In genomic region chr16:21222495-21223337, GRCh38 we compare ENCODE assay signal across 1 cellular context.
A peak's percentile ranks its signal among the peaks of the same experiment; 100 is the strongest.
TF ChIP-seq lines count a peak whose summit lies in the region.

No MANE protein-coding gene starts in this region.

TF ChIP-seq in HepG2, 621 proteins besides CTCF, POLR2A, EP300 and RAD21 (continued from another document and continues in another):
- no peak for TF ChIP-seq GABPA (IDR thresholded peaks at IDR 0.05; ENCODE audit: low read depth, low read length)
- no peak for TF ChIP-seq GABPA (CRISPR knock-in tag; IDR thresholded peaks at IDR 0.05; ENCODE audit: low read depth)
- no peak for TF ChIP-seq EED (CRISPR knock-in tag; IDR thresholded peaks at IDR 0.05)
- TF ChIP-seq ZFP36L1 (CRISPR knock-in tag; IDR thresholded peaks at IDR 0.05): 0 out of 2 replicates have a peak, but pooled peaks have one; percentile 54
- no peak for TF ChIP-seq MEF2D (CRISPR knock-in tag; IDR thresholded peaks at IDR 0.05)
- 0 out of 2 replicates have a peak, but pooled peaks have one; percentile 17 for TF ChIP-seq THAP11 (CRISPR knock-in tag; IDR thresholded peaks at IDR 0.05)
- TF ChIP-seq SSRP1 (CRISPR knock-in tag; IDR thresholded peaks at IDR 0.05): no peak
- TF ChIP-seq PHF21A (CRISPR knock-in tag; IDR thresholded peaks at IDR 0.05): no peak
- no peak for TF ChIP-seq SOX6 (IDR thresholded peaks at IDR 0.05)
- TF ChIP-seq SOX6 (CRISPR knock-in tag; IDR thresholded peaks at IDR 0.05): peak; percentile 52
- TF ChIP-seq ZMYM2 (CRISPR knock-in tag; IDR thresholded peaks at IDR 0.05): no peak
- 0 out of 2 replicates have a peak, but pooled peaks have one; percentile 22 for TF ChIP-seq PHF8 (CRISPR knock-in tag; IDR thresholded peaks at IDR 0.05)
- TF ChIP-seq ZNF576 (CRISPR knock-in tag; IDR thresholded peaks at IDR 0.05): no peak
- TF ChIP-seq, protein P1, sequence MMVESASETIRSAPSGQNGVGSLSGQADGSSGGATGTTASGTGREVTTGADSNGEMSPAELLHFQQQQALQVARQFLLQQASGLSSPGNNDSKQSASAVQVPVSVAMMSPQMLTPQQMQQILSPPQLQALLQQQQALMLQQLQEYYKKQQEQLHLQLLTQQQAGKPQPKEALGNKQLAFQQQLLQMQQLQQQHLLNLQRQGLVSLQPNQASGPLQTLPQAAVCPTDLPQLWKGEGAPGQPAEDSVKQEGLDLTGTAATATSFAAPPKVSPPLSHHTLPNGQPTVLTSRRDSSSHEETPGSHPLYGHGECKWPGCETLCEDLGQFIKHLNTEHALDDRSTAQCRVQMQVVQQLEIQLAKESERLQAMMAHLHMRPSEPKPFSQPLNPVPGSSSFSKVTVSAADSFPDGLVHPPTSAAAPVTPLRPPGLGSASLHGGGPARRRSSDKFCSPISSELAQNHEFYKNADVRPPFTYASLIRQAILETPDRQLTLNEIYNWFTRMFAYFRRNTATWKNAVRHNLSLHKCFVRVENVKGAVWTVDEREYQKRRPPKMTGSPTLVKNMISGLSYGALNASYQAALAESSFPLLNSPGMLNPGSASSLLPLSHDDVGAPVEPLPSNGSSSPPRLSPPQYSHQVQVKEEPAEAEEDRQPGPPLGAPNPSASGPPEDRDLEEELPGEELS (CRISPR knock-in tag; IDR thresholded peaks at IDR 0.05): peak; percentile 51; the same call in 1 of the 2 replicates
- TF ChIP-seq HDAC2 (CRISPR knock-in tag; IDR thresholded peaks at IDR 0.05): 0 out of 2 replicates have a peak, but pooled peaks have one; percentile 12
- no peak for TF ChIP-seq KDM5A (IDR thresholded peaks at IDR 0.05; ENCODE audit: borderline replicate concordance, low read length)
- TF ChIP-seq ZNF839 (CRISPR knock-in tag; IDR thresholded peaks at IDR 0.05; ENCODE audit: borderline replicate concordance): no peak
- no peak for TF ChIP-seq PCBP1 (IDR thresholded peaks at IDR 0.05; ENCODE audit: borderline replicate concordance, low read depth, low read length)
- TF ChIP-seq SIX4 (CRISPR knock-in tag; IDR thresholded peaks at IDR 0.05): no peak
- TF ChIP-seq, protein P2, sequence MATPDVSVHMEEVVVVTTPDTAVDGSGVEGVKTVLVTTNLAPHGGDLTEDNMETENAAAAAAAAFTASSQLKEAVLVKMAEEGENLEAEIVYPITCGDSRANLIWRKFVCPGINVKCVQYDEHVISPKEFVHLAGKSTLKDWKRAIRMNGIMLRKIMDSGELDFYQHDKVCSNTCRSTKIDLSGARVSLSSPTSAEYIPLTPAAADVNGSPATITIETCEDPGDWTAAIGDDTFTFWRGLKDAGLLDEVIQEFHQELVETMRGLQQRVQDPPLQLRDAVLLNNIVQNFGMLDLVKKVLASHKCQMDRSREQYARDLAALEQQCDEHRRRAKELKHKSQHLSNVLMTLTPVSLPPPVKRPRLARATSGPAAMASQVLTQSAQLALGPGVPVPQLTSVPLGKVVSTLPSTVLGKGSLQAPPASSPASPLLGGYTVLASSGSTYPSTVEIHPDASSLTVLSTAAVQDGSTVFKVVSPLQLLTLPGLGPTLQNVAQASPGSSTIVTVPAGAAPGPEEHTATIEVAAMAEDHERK (CRISPR knock-in tag; IDR thresholded peaks at IDR 0.05; ENCODE audit: low read depth): no peak
- TF ChIP-seq GATAD2A (CRISPR knock-in tag; IDR thresholded peaks at IDR 0.05): peak; percentile 64
- TF ChIP-seq ZNF792 (CRISPR knock-in tag; IDR thresholded peaks at IDR 0.05): 0 out of 2 replicates have a peak, but pooled peaks have one; percentile 4
- TF ChIP-seq ZZZ3 (CRISPR knock-in tag; IDR thresholded peaks at IDR 0.05; ENCODE audit: borderline replicate concordance): no peak
- TF ChIP-seq HMGXB3 (CRISPR knock-in tag; IDR thresholded peaks at IDR 0.05; ENCODE audit: borderline replicate concordance): 0 out of 2 replicates have a peak, but pooled peaks have one; percentile 39
- no peak for TF ChIP-seq NFRKB (IDR thresholded peaks at IDR 0.05)
- no peak for TF ChIP-seq ZNF816 (CRISPR knock-in tag; IDR thresholded peaks at IDR 0.05; ENCODE audit: borderline replicate concordance)
- TF ChIP-seq FOXA1 (IDR thresholded peaks at IDR 0.05): no peak
- peak; percentile 65; the same call in 1 of the 2 replicates for TF ChIP-seq FOXA1 (CRISPR knock-in tag; IDR thresholded peaks at IDR 0.05)
- no peak for TF ChIP-seq MTA3 (CRISPR knock-in tag; IDR thresholded peaks at IDR 0.05)
- TF ChIP-seq MTF2 (CRISPR knock-in tag; IDR thresholded peaks at IDR 0.05; ENCODE audit: borderline replicate concordance): no peak
- no peak for TF ChIP-seq ATAD3A (CRISPR knock-in tag; IDR thresholded peaks at IDR 0.05)
- no peak for TF ChIP-seq POLR2AphosphoS5 (IDR thresholded peaks at IDR 0.05; ENCODE audit: low read depth, low read length)
- TF ChIP-seq HDAC6 (IDR thresholded peaks at IDR 0.05; ENCODE audit: low read depth, low read length): no peak
- peak; percentile 75 for TF ChIP-seq ARID5B (CRISPR knock-in tag; IDR thresholded peaks at IDR 0.05)
- TF ChIP-seq CEBPG (CRISPR knock-in tag; IDR thresholded peaks at IDR 0.05): peak; percentile 30; the same call in 1 of the 2 replicates
- TF ChIP-seq NONO (IDR thresholded peaks at IDR 0.05): no peak
- TF ChIP-seq NONO (CRISPR knock-in tag; conservative IDR thresholded peaks at IDR 0.05): no peak
- no peak for TF ChIP-seq THAP9 (CRISPR knock-in tag; IDR thresholded peaks at IDR 0.05; ENCODE audit: borderline replicate concordance)
- TF ChIP-seq ETV5 (CRISPR knock-in tag; IDR thresholded peaks at IDR 0.05; ENCODE audit: borderline replicate concordance): no peak; the same call in 1 of the 2 replicates
- TF ChIP-seq, protein P3, sequence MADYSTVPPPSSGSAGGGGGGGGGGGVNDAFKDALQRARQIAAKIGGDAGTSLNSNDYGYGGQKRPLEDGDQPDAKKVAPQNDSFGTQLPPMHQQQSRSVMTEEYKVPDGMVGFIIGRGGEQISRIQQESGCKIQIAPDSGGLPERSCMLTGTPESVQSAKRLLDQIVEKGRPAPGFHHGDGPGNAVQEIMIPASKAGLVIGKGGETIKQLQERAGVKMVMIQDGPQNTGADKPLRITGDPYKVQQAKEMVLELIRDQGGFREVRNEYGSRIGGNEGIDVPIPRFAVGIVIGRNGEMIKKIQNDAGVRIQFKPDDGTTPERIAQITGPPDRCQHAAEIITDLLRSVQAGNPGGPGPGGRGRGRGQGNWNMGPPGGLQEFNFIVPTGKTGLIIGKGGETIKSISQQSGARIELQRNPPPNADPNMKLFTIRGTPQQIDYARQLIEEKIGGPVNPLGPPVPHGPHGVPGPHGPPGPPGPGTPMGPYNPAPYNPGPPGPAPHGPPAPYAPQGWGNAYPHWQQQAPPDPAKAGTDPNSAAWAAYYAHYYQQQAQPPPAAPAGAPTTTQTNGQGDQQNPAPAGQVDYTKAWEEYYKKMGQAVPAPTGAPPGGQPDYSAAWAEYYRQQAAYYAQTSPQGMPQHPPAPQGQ (CRISPR knock-in tag; IDR thresholded peaks at IDR 0.05; ENCODE audit: borderline replicate concordance): no peak
- TF ChIP-seq SIX1 (CRISPR knock-in tag; IDR thresholded peaks at IDR 0.05; ENCODE audit: borderline replicate concordance): no peak
- TF ChIP-seq, protein P4, sequence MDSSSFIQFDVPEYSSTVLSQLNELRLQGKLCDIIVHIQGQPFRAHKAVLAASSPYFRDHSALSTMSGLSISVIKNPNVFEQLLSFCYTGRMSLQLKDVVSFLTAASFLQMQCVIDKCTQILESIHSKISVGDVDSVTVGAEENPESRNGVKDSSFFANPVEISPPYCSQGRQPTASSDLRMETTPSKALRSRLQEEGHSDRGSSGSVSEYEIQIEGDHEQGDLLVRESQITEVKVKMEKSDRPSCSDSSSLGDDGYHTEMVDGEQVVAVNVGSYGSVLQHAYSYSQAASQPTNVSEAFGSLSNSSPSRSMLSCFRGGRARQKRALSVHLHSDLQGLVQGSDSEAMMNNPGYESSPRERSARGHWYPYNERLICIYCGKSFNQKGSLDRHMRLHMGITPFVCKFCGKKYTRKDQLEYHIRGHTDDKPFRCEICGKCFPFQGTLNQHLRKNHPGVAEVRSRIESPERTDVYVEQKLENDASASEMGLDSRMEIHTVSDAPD (CRISPR knock-in tag; IDR thresholded peaks at IDR 0.05): no peak
- TF ChIP-seq ATF7 (IDR thresholded peaks at IDR 0.05): no peak
- TF ChIP-seq ATF7 (CRISPR knock-in tag; IDR thresholded peaks at IDR 0.05): no peak
- TF ChIP-seq ZNF18 (CRISPR knock-in tag; IDR thresholded peaks at IDR 0.05; ENCODE audit: insufficient replicate concordance): no peak
- TF ChIP-seq IKZF4 (CRISPR knock-in tag; IDR thresholded peaks at IDR 0.05; ENCODE audit: borderline replicate concordance, low read depth, not compliant biosample characterization): no peak
